ENCODE assay signal across 16 cellular contexts in genomic region chr10:95405655-95406054, GRCh38.
"Had no signal": no experiment of that assay in that cellular context is flagged by ENCODE, and none has a peak within 500 bp of the region (broad histone marks: within the 10 kb centered on the region; RNA-seq: fewer than 3 reads in every experiment).

No MANE protein-coding gene starts in this region.

- H3K9me3 ChIP-seq: vagina had no signal

- H3K4me1 Mint-ChIP-seq: memory B cell, nephron had no signal

- DNase-seq: activated CD4-positive, alpha-beta memory T cell treated with anti-CD3 and anti-CD28 coated beads for 36 hours; activated CD4-positive, alpha-beta T cell treated with anti-CD3 and anti-CD28 coated beads for 1 hour; activated gamma-delta T cell; activated T-cell treated with anti-CD3 and anti-CD28 coated beads, Interleukin-2, amount 50 U/mL, for 48 hours; amygdala; cortex of kidney; effector memory CD4-positive, alpha-beta T cell; occipital lobe; stimulated activated CD4-positive, alpha-beta T cell treated with anti-CD3 and anti-CD28 coated beads, Interleukin-2, amount 100 ng/mL, for 48 hours; stimulated activated naive CD4-positive, alpha-beta T cell treated with Interleukin-2 at 50 U/mL for 16 hours had no signal

- H3K9me3 Mint-ChIP-seq: activated CD4-positive, alpha-beta memory T cell treated with anti-CD3 and anti-CD28 coated beads for 36 hours; memory B cell; nephron had no signal

- H3K36me3 Mint-ChIP-seq: activated CD4-positive, alpha-beta memory T cell treated with anti-CD3 and anti-CD28 coated beads for 36 hours; memory B cell had no signal

- H3K4me3 ChIP-seq: cardiac muscle cell, vagina had no signal

- H3K27ac Mint-ChIP-seq: activated CD4-positive, alpha-beta memory T cell treated with anti-CD3 and anti-CD28 coated beads for 36 hours; activated naive CD8-positive, alpha-beta T cell; memory B cell; nephron; progenitor cell of endocrine pancreas had no signal

- H3K27me3 Mint-ChIP-seq: activated CD4-positive, alpha-beta memory T cell treated with anti-CD3 and anti-CD28 coated beads for 36 hours; activated naive CD8-positive, alpha-beta T cell; progenitor cell of endocrine pancreas had no signal

- H3K27ac ChIP-seq: vagina had no signal

- H3K4me3 Mint-ChIP-seq: activated CD4-positive, alpha-beta memory T cell treated with anti-CD3 and anti-CD28 coated beads for 36 hours; activated naive CD8-positive, alpha-beta T cell; memory B cell; nephron had no signal

- H3K27me3 ChIP-seq: cardiac muscle cell, vagina had no signal
